In genomic region chr4:83195280-83195679, GRCh38 we compare ENCODE assay signal across 25 cellular contexts.
"Had no signal": no experiment of that assay in that cellular context is flagged by ENCODE, and none has a peak within 500 bp of the region (broad histone marks: within the 10 kb centered on the region; RNA-seq: fewer than 3 reads in every experiment).

No MANE protein-coding gene starts in this region.

- H3K4me3 Mint-ChIP-seq: endodermal cell; naive thymus-derived CD4-positive, alpha-beta T cell; nephron; neural progenitor cell; stimulated activated naive B cell treated with anti-CD40 and anti-IgM and Interleukin-4, amounts not matched to agents 10 μg/mL and 1 μg/mL and 100 μg/mL, for 72 hours; stimulated activated naive CD8-positive, alpha-beta T cell treated with anti-CD3 and anti-CD28 coated beads, Interleukin-15, Interleukin-2, amounts not matched to agents 100 ng/mL and 50 ng/mL, for 24 hours had no signal

- H3K4me1 ChIP-seq: gastrocnemius medialis, neural progenitor cell, right lobe of liver, vagina had no signal

- ATAC-seq: esophagus mucosa; gastrocnemius medialis; heart left ventricle; left cardiac atrium; left lung; naive thymus-derived CD4-positive, alpha-beta T cell; right lobe of liver; stimulated activated naive B cell treated with anti-CD40 and anti-IgM and Interleukin-4, amounts not matched to agents 10 μg/mL and 1 μg/mL and 100 μg/mL, for 72 hours had no signal

- H3K27ac ChIP-seq: epithelial cell of prostate, gastrocnemius medialis, hepatocyte, neural progenitor cell, right lobe of liver, vagina had no signal

- DNase-seq: effector CD8-positive, alpha-beta T cell; endodermal cell; foreskin fibroblast; left cardiac atrium; mesenchymal stem cell; midbrain; naive thymus-derived CD4-positive, alpha-beta T cell; nucleus accumbens; posterior cingulate gyrus; retina; stimulated activated CD4-positive, alpha-beta T cell treated with anti-CD3 and anti-CD28 coated beads, Interleukin-15, amount 100 ng/mL, for 24 hours; stimulated activated CD4-positive, alpha-beta T cell treated with anti-CD3 and anti-CD28 coated beads, Interleukin-2, amount 100 ng/mL, for 48 hours; stimulated activated naive B cell treated with anti-CD40 and anti-IgM and Interleukin-4, amounts not matched to agents 10 μg/mL and 1 μg/mL and 100 μg/mL, for 72 hours had no signal

- H3K36me3 Mint-ChIP-seq: neural progenitor cell; stimulated activated naive B cell treated with anti-CD40 and anti-IgM and Interleukin-4, amounts not matched to agents 10 μg/mL and 1 μg/mL and 100 μg/mL, for 72 hours had no signal

- H3K4me1 Mint-ChIP-seq: nephron had no signal

- H3K9me3 Mint-ChIP-seq: endodermal cell; nephron; stimulated activated naive CD8-positive, alpha-beta T cell treated with anti-CD3 and anti-CD28 coated beads, Interleukin-15, Interleukin-2, amounts not matched to agents 100 ng/mL and 50 ng/mL, for 24 hours had no signal

- H3K9me3 ChIP-seq: gastrocnemius medialis, heart left ventricle, left lung, right lobe of liver, transverse colon, vagina had no signal

- H3K27me3 ChIP-seq: gastrocnemius medialis, heart left ventricle, hepatocyte, left lung, neural progenitor cell, right lobe of liver, transverse colon, vagina had no signal

- H3K4me3 ChIP-seq: gastrocnemius medialis, heart left ventricle, hepatocyte, left lung, neural progenitor cell, right lobe of liver, transverse colon, vagina had no signal

- H3K27me3 Mint-ChIP-seq: naive thymus-derived CD4-positive, alpha-beta T cell; stimulated activated naive B cell treated with anti-CD40 and anti-IgM and Interleukin-4, amounts not matched to agents 10 μg/mL and 1 μg/mL and 100 μg/mL, for 72 hours; stimulated activated naive CD8-positive, alpha-beta T cell treated with anti-CD3 and anti-CD28 coated beads, Interleukin-15, Interleukin-2, amounts not matched to agents 100 ng/mL and 50 ng/mL, for 24 hours had no signal

- H3K27ac Mint-ChIP-seq: endodermal cell; nephron; neural progenitor cell; stimulated activated naive CD8-positive, alpha-beta T cell treated with anti-CD3 and anti-CD28 coated beads, Interleukin-15, Interleukin-2, amounts not matched to agents 100 ng/mL and 50 ng/mL, for 24 hours had no signal

- H3K36me3 ChIP-seq: gastrocnemius medialis, heart left ventricle, left lung, neural progenitor cell, right lobe of liver, transverse colon, vagina had no signal
